Comparison of ENCODE assay signal across 9 cellular contexts in the genomic region with DNA sequence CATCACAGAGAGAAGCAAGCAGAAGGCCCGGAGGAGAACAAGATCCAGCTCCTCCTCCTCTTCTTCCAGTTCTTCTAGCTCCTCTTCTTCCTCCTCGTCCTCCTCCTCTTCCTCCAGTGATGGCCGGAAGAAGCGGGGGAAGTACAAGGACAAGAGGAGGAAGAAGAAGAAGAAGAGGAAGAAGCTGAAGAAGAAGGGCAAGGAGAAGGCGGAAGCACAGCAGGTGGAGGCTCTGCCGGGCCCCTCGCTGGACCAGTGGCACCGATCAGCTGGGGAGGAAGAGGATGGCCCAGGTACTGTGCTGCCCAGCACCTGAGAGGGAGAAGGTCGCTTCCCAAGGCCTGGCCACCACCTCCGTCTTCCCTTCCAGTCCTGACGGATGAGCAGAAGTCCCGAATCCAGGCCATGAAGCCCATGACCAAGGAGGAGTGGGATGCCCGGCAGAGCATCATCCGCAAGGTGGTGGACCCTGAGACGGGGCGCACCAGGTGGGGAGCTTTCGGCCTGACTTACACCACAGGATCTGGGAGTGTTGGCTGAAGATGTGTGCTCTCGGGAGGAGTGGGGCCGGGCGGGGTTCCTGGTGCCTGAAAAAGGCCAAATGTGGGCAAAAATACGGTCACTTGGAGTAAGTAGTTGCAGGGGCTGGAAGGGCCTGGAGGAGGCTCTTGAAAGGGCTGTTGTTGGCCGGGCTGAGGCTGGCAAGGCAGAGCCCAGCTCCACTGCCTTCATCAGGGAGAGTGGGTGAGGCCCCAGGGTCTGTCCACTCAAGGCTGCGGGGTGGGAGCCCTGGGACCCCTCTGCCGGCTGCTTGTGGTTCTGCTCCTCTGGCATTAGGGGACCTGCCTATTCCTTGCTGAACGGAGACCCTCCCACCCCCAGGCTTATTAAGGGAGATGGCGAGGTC. TPM values are rescaled to one million over a fixed set of nuclear protein-coding genes. Genes with fewer than 3 reads are reported as not detected.
DNase-seq lines count a peak whose midpoint lies in the region; ATAC-seq, FAIRE-seq and TF ChIP-seq lines count a peak whose summit lies in the region.
"Had no signal": no experiment of that assay in that cellular context is flagged by ENCODE, and none has a peak within 500 bp of the region (broad histone marks: within the 10 kb centered on the region; RNA-seq: fewer than 3 reads in every experiment).

No MANE protein-coding gene starts in this region.

- H3K4me2 ChIP-seq in HepG2 (ENCODE audit: low read depth, low read length): peak overlapping the region; percentile 96

- no peaks in the 10 kb centered on the region for H3K27me3 Mint-ChIP-seq in activated naive CD4-positive, alpha-beta T cell treated with anti-CD3 and anti-CD28 coated beads, Interleukin-2, amount 10 ng/mL, durations not matched to agents 7 days and 5 days
- no peaks in the 10 kb centered on the region for H3K27me3 Mint-ChIP-seq in activated naive CD8-positive, alpha-beta T cell treated with anti-CD3 and anti-CD28 coated beads, Interleukin-2, amount 10 ng/mL, durations not matched to agents 7 days and 5 days

- H3K4me1 ChIP-seq in HepG2 (ENCODE audit: insufficient read depth, low read length): peaks cover 70% of the 10 kb centered on the region
- H3K4me1 ChIP-seq in tibial artery: peaks cover 11 to 81% (median 74%) of the 10 kb centered on the region in 4 donors

- TF ChIP-seq CTCF in HepG2 (CRISPR knock-in tag; IDR thresholded peaks at IDR 0.05) (no peak), tibial artery (IDR thresholded peaks at IDR 0.05) (no peak)

- peaks cover 34% of the 10 kb centered on the region for H3K79me2 ChIP-seq in HepG2 (ENCODE audit: insufficient read depth, low read length)

- H3K27me3 ChIP-seq in HepG2 (ENCODE audit: control insufficient read depth in 1 of 2, insufficient read depth in 2 of 2, low read length in 2 of 2): no peaks in the 10 kb centered on the region; a peak in 1 of 5 replicates
- H3K27me3 ChIP-seq in tibial artery: no peaks in the 10 kb centered on the region

- H3K27ac ChIP-seq in HepG2 (ENCODE audit: extremely low read length, insufficient read depth, low read length) (peak overlapping the region; percentile 93), tibial artery (peak overlapping the region; percentile 96 to 98)

- H3K36me3 ChIP-seq in HepG2 (replicated peaks in 1 of 2; ENCODE audit: control insufficient read depth in 1 of 2, insufficient read depth in 2 of 2, low read length in 2 of 2) (peaks cover 4 to 18% of the 10 kb centered on the region in 2 experiments; a peak in 4 of 5 replicates), tibial artery (peaks cover 0 to 44% (median 18%) of the 10 kb centered on the region in 3 donors)

- no peaks in the 10 kb centered on the region for H4K20me1 ChIP-seq in HepG2 (ENCODE audit: insufficient read depth, low read length)

- H3K9me3 ChIP-seq in HepG2 (ENCODE audit: low read length) (no peaks in the 10 kb centered on the region), tibial artery (no peaks in the 10 kb centered on the region)

- no peak for ATAC-seq in activated naive CD8-positive, alpha-beta T cell treated with anti-CD3 and anti-CD28 coated beads, Interleukin-2, amount 10 ng/mL, durations not matched to agents 7 days and 5 days (ENCODE audit: low read depth)
- ATAC-seq in HepG2 (no peak), HG02973 (IDR thresholded peaks at IDR 0.05; ENCODE audit: unreplicated experiment) (no peak)

- intact Hi-C loops in HepG2 (cut with micrococcal nuclease; ENCODE audit: unreplicated experiment) (loop anchor here (5.0 kb wide), 1 partner anchor 250 kb away; a partner anchor contains a TSS), tibial artery (cut with DNase I; ENCODE audit: low total_unique reads) (loop anchor here (10.0 kb wide), 1 partner anchor 163 kb away; no protein-coding TSS in a partner anchor)

- no TSS peak for BruUV-seq in HepG2 (replicated peaks; lab: Mats Ljungman, UMichigan)

- WGBS in HepG2 (ENCODE audit: low lambda C conversion rate): 79% methylated on average over 23 of the region's 26 CpGs

- no peak overlapping the region for H2AFZ ChIP-seq in HepG2 (ENCODE audit: low read length)

- TF ChIP-seq EP300 in HepG2 (IDR thresholded peaks at IDR 0.05; ENCODE audit: low read depth in 2 of 2, low read length in 2 of 2): no peak
- TF ChIP-seq EP300 in HepG2 (CRISPR knock-in tag; IDR thresholded peaks at IDR 0.05; ENCODE audit: borderline replicate concordance): no peak

- TF ChIP-seq RAD21 in HepG2 (CRISPR knock-in tag; IDR thresholded peaks at IDR 0.05): no peak

- peak overlapping the region; percentile 87 to 99 (median 97) for H3K4me3 ChIP-seq in HepG2 (replicated peaks in 1 of 3; ENCODE audit: insufficient read depth in 1 of 3, low read depth in 2 of 3, low read length in 3 of 3)
- H3K4me3 ChIP-seq in tibial artery: peak overlapping the region; percentile 78 to 100

- peaks cover 30% of the 10 kb centered on the region for H3K36me3 Mint-ChIP-seq in activated naive CD4-positive, alpha-beta T cell treated with anti-CD3 and anti-CD28 coated beads, Interleukin-2, amount 10 ng/mL, durations not matched to agents 7 days and 5 days
- H3K36me3 Mint-ChIP-seq in activated naive CD8-positive, alpha-beta T cell treated with anti-CD3 and anti-CD28 coated beads, Interleukin-2, amount 10 ng/mL, durations not matched to agents 7 days and 5 days: peaks cover 7% of the 10 kb centered on the region

- no peaks in the 10 kb centered on the region for H3K9me3 Mint-ChIP-seq in activated naive CD4-positive, alpha-beta T cell treated with anti-CD3 and anti-CD28 coated beads, Interleukin-2, amount 10 ng/mL, durations not matched to agents 7 days and 5 days
- no peaks in the 10 kb centered on the region for H3K9me3 Mint-ChIP-seq in activated naive CD8-positive, alpha-beta T cell treated with anti-CD3 and anti-CD28 coated beads, Interleukin-2, amount 10 ng/mL, durations not matched to agents 7 days and 5 days

- POLR2A ChIA-PET in activated naive CD8-positive, alpha-beta T cell treated with anti-CD3 and anti-CD28 coated beads, Interleukin-2, amount 10 ng/mL, durations not matched to agents 7 days and 5 days (lab: Charles Lee): interaction anchor here (0.9 to 2.6 kb wide), 4 partner anchors 12 to 251 kb away, joined by 3 to 14 read pairs (median 4); no protein-coding TSS in a partner anchor
- POLR2A ChIA-PET in HepG2 (lab: Yijun Ruan, JAX): interaction anchor here (0.6 to 5.0 kb wide), 5 partner anchors 7 to 251 kb away, joined by 3 to 49 read pairs (median 4); a partner anchor contains a TSS

- peak overlapping the region; percentile 90 for H3K4me3 Mint-ChIP-seq in activated naive CD4-positive, alpha-beta T cell treated with anti-CD3 and anti-CD28 coated beads, Interleukin-2, amount 10 ng/mL, durations not matched to agents 7 days and 5 days
- peak overlapping the region; percentile 93 for H3K4me3 Mint-ChIP-seq in activated naive CD8-positive, alpha-beta T cell treated with anti-CD3 and anti-CD28 coated beads, Interleukin-2, amount 10 ng/mL, durations not matched to agents 7 days and 5 days

- in situ Hi-C loops in HepG2 (cut with HindIII; ENCODE audit: extremely low pct_ligation_motif_present, low pct_unique_long_range_greater_than_20kb): no loop called here

- CTCF ChIA-PET in activated naive CD4-positive, alpha-beta T cell treated with anti-CD3 and anti-CD28 coated beads, Interleukin-2, amount 10 ng/mL, durations not matched to agents 7 days and 5 days (lab: Charles Lee): interaction anchor here (1.1 to 1.6 kb wide), 3 partner anchors 8 to 256 kb away, joined by 3 to 4 read pairs (median 4); no protein-coding TSS in a partner anchor
- CTCF ChIA-PET in HepG2 (lab: Yijun Ruan, JAX; ENCODE audit: low intra/inter-chr PET ratio, low total read pairs): no interaction called here

- peak overlapping the region; percentile 84 for H3K27ac Mint-ChIP-seq in activated naive CD4-positive, alpha-beta T cell treated with anti-CD3 and anti-CD28 coated beads, Interleukin-2, amount 10 ng/mL, durations not matched to agents 7 days and 5 days
- H3K27ac Mint-ChIP-seq in activated naive CD8-positive, alpha-beta T cell treated with anti-CD3 and anti-CD28 coated beads, Interleukin-2, amount 10 ng/mL, durations not matched to agents 7 days and 5 days: peak overlapping the region; percentile 84

- no peak for FAIRE-seq in HepG2 (lab: Jason Lieb, UNC)

- DNase-seq in activated naive CD4-positive, alpha-beta T cell treated with anti-CD3 and anti-CD28 coated beads, Interleukin-2, amount 10 ng/mL, durations not matched to agents 7 days and 5 days: no peak
- DNase-seq in activated naive CD4-positive, alpha-beta T cell treated with Interleukin-2 at 50 U/mL for 16 hours: no peak
- peak; percentile 35 for DNase-seq in activated naive CD8-positive, alpha-beta T cell treated with anti-CD3 and anti-CD28 coated beads, Interleukin-2, amount 10 ng/mL, durations not matched to agents 7 days and 5 days
- DNase-seq in HepG2 (ENCODE audit: low spot score) (no peak), tibial artery (peak in 1 of 2 donors; percentile 66), GM19238 (ENCODE audit: insufficient read length, low spot score) (no peak)
- DNase-seq in activated CD4-positive, alpha-beta T cell treated with anti-CD3 and anti-CD28 coated beads for 1 hour: no peak
- DNase-seq: GDM1 had no signal

- TF ChIP-seq POLR2A in HepG2 (IDR thresholded peaks at IDR 0.05; ENCODE audit: insufficient read depth in 1 of 2, low read depth in 2 of 2, low read length in 2 of 2): no peak

- H3K9ac ChIP-seq in HepG2 (ENCODE audit: insufficient read depth, low read depth, low read length): peak overlapping the region; percentile 94

- peaks cover 63% of the 10 kb centered on the region for H3K4me1 Mint-ChIP-seq in activated naive CD4-positive, alpha-beta T cell treated with anti-CD3 and anti-CD28 coated beads, Interleukin-2, amount 10 ng/mL, durations not matched to agents 7 days and 5 days
- peaks cover 34% of the 10 kb centered on the region for H3K4me1 Mint-ChIP-seq in activated naive CD8-positive, alpha-beta T cell treated with anti-CD3 and anti-CD28 coated beads, Interleukin-2, amount 10 ng/mL, durations not matched to agents 7 days and 5 days

RNA-seq across cellular contexts. Expression of a gene that starts 1.4 kb away (rescaled TPM):
- total RNA-seq in activated naive CD8-positive, alpha-beta T cell treated with anti-CD3 and anti-CD28 coated beads, Interleukin-2, amount 10 ng/mL, durations not matched to agents 7 days and 5 days: 100 to 1,000 TPM; 204 to 211 TPM
- 178 and 220 TPM in 2 replicates for total RNA-seq in HepG2 (2016; rRNA removed; fragmentation: Illumina TruSeq; extraction: Trizol)
- 710 and 791 TPM in 2 replicates for total RNA-seq in HepG2 (2016; cell fraction: cytosol; rRNA removed; fragmentation: Illumina TruSeq; extraction: Trizol; ENCODE audit: low read depth)
- total RNA-seq in HepG2 (2016; cell fraction: insoluble cytoplasmic fraction; rRNA removed; fragmentation: Illumina TruSeq; extraction: Trizol): 169 and 227 TPM in 2 replicates
- 491 and 557 TPM in 2 replicates for total RNA-seq in HepG2 (2016; cell fraction: membrane; rRNA removed; fragmentation: Illumina TruSeq; extraction: Trizol)
- 80.1 and 103 TPM in 2 replicates for total RNA-seq in HepG2 (2016; cell fraction: nucleus; rRNA removed; fragmentation: Illumina TruSeq; extraction: Trizol)
- polyA plus RNA-seq in HepG2 (2011; rRNA removed): 155 and 179 TPM in 2 replicates
- polyA plus RNA-seq in HepG2 (2011; cell fraction: cytosol; rRNA removed): 176 and 208 TPM in 2 replicates
- 332 and 368 TPM in 2 replicates for polyA plus RNA-seq in HepG2 (2011; cell fraction: nucleus; rRNA removed)
- polyA plus RNA-seq in HepG2 (2012): 109 and 121 TPM in 2 replicates
- 761 and 860 TPM in 2 replicates for polyA plus RNA-seq in HepG2 (2016; cell fraction: cytosol; fragmentation: Illumina TruSeq; extraction: Trizol; ENCODE audit: low read depth)
- 159 and 186 TPM in 2 replicates for polyA plus RNA-seq in HepG2 (2016; cell fraction: insoluble cytoplasmic fraction; fragmentation: Illumina TruSeq; extraction: Trizol; ENCODE audit: low read depth)
- 440 and 496 TPM in 2 replicates for polyA plus RNA-seq in HepG2 (2016; cell fraction: membrane; fragmentation: Illumina TruSeq; extraction: Trizol; ENCODE audit: low read depth)
- polyA plus RNA-seq in HepG2 (2016; cell fraction: nucleus; fragmentation: Illumina TruSeq; extraction: Trizol; ENCODE audit: insufficient read depth, low read depth): 178 and 189 TPM in 2 replicates
- 30.5 and 34.7 TPM in 2 replicates for polyA minus RNA-seq in HepG2 (2011; rRNA and poly(A)+ RNA removed; ENCODE audit: low replicate concordance)
- polyA minus RNA-seq in HepG2 (2011; cell fraction: cytosol; rRNA and poly(A)+ RNA removed): 30.8 and 31.7 TPM in 2 replicates
- 19.3 and 22.6 TPM in 2 replicates for polyA minus RNA-seq in HepG2 (2011; cell fraction: nucleus; rRNA and poly(A)+ RNA removed)

RNA-seq across cellular contexts. Expression of a gene that starts 6.8 kb away (rescaled TPM):
- total RNA-seq in activated naive CD8-positive, alpha-beta T cell treated with anti-CD3 and anti-CD28 coated beads, Interleukin-2, amount 10 ng/mL, durations not matched to agents 7 days and 5 days: 10 to 100 TPM; 33.8 to 35.5 TPM
- total RNA-seq in HepG2 (2016; rRNA removed; fragmentation: Illumina TruSeq; extraction: Trizol): 10.6 and 14.6 TPM in 2 replicates
- 4.5 and 4.8 TPM in 2 replicates for total RNA-seq in HepG2 (2016; cell fraction: cytosol; rRNA removed; fragmentation: Illumina TruSeq; extraction: Trizol; ENCODE audit: low read depth)
- 12.7 and 14.8 TPM in 2 replicates for total RNA-seq in HepG2 (2016; cell fraction: insoluble cytoplasmic fraction; rRNA removed; fragmentation: Illumina TruSeq; extraction: Trizol)
- 8.7 and 8.8 TPM in 2 replicates for total RNA-seq in HepG2 (2016; cell fraction: membrane; rRNA removed; fragmentation: Illumina TruSeq; extraction: Trizol)
- 11.1 and 14.0 TPM in 2 replicates for total RNA-seq in HepG2 (2016; cell fraction: nucleus; rRNA removed; fragmentation: Illumina TruSeq; extraction: Trizol)
- polyA plus RNA-seq in HepG2 (2011; rRNA removed): 13.2 and 15.5 TPM in 2 replicates
- polyA plus RNA-seq in HepG2 (2011; cell fraction: cytosol; rRNA removed): 10.6 and 23.9 TPM in 2 replicates
- polyA plus RNA-seq in HepG2 (2011; cell fraction: nucleus; rRNA removed): 115 and 150 TPM in 2 replicates
- polyA plus RNA-seq in HepG2 (2012): 6.2 and 7.8 TPM in 2 replicates
- polyA plus RNA-seq in HepG2 (2016; cell fraction: cytosol; fragmentation: Illumina TruSeq; extraction: Trizol; ENCODE audit: low read depth): 7.1 and 7.6 TPM in 2 replicates
- polyA plus RNA-seq in HepG2 (2016; cell fraction: insoluble cytoplasmic fraction; fragmentation: Illumina TruSeq; extraction: Trizol; ENCODE audit: low read depth): 14.3 and 16.0 TPM in 2 replicates
- polyA plus RNA-seq in HepG2 (2016; cell fraction: membrane; fragmentation: Illumina TruSeq; extraction: Trizol; ENCODE audit: low read depth): 10.5 and 12.0 TPM in 2 replicates
- 40.3 and 43.3 TPM in 2 replicates for polyA plus RNA-seq in HepG2 (2016; cell fraction: nucleus; fragmentation: Illumina TruSeq; extraction: Trizol; ENCODE audit: insufficient read depth, low read depth)
- 20.5 and 24.4 TPM in 2 replicates for polyA minus RNA-seq in HepG2 (2011; rRNA and poly(A)+ RNA removed; ENCODE audit: low replicate concordance)
- polyA minus RNA-seq in HepG2 (2011; cell fraction: cytosol; rRNA and poly(A)+ RNA removed): 6.2 and 10.0 TPM in 2 replicates
- 14.0 and 15.5 TPM in 2 replicates for polyA minus RNA-seq in HepG2 (2011; cell fraction: nucleus; rRNA and poly(A)+ RNA removed)

RNA-seq across cellular contexts. Expression of a gene that starts 15.6 kb away (rescaled TPM):
- 1 to 10 TPM; 7.0 to 9.2 TPM for total RNA-seq in activated naive CD8-positive, alpha-beta T cell treated with anti-CD3 and anti-CD28 coated beads, Interleukin-2, amount 10 ng/mL, durations not matched to agents 7 days and 5 days
- total RNA-seq in HepG2 (2016; rRNA removed; fragmentation: Illumina TruSeq; extraction: Trizol): 3.4 and 6.0 TPM in 2 replicates
- 2.0 and 2.1 TPM in 2 replicates for total RNA-seq in HepG2 (2016; cell fraction: cytosol; rRNA removed; fragmentation: Illumina TruSeq; extraction: Trizol; ENCODE audit: low read depth)
- 3.8 and 6.2 TPM in 2 replicates for total RNA-seq in HepG2 (2016; cell fraction: insoluble cytoplasmic fraction; rRNA removed; fragmentation: Illumina TruSeq; extraction: Trizol)
- 4.2 and 4.6 TPM in 2 replicates for total RNA-seq in HepG2 (2016; cell fraction: membrane; rRNA removed; fragmentation: Illumina TruSeq; extraction: Trizol)
- total RNA-seq in HepG2 (2016; cell fraction: nucleus; rRNA removed; fragmentation: Illumina TruSeq; extraction: Trizol): 7.6 and 8.0 TPM in 2 replicates
- polyA plus RNA-seq in HepG2 (2011; rRNA removed): 4.8 and 5.1 TPM in 2 replicates
- 2.5 and 4.1 TPM in 2 replicates for polyA plus RNA-seq in HepG2 (2011; cell fraction: cytosol; rRNA removed)
- 9.9 and 12.0 TPM in 2 replicates for polyA plus RNA-seq in HepG2 (2011; cell fraction: nucleus; rRNA removed)
- polyA plus RNA-seq in HepG2 (2012): 2.4 and 3.6 TPM in 2 replicates
- polyA plus RNA-seq in HepG2 (2016; cell fraction: cytosol; fragmentation: Illumina TruSeq; extraction: Trizol; ENCODE audit: low read depth): 0.78 and 1.3 TPM in 2 replicates
- polyA plus RNA-seq in HepG2 (2016; cell fraction: insoluble cytoplasmic fraction; fragmentation: Illumina TruSeq; extraction: Trizol; ENCODE audit: low read depth): 2.3 and 4.0 TPM in 2 replicates
- 1.7 and 2.1 TPM in 2 replicates for polyA plus RNA-seq in HepG2 (2016; cell fraction: membrane; fragmentation: Illumina TruSeq; extraction: Trizol; ENCODE audit: low read depth)
- polyA plus RNA-seq in HepG2 (2016; cell fraction: nucleus; fragmentation: Illumina TruSeq; extraction: Trizol; ENCODE audit: insufficient read depth, low read depth): 12.6 and 14.0 TPM in 2 replicates
- polyA minus RNA-seq in HepG2 (2011; rRNA and poly(A)+ RNA removed; ENCODE audit: low replicate concordance): 16.7 and 18.1 TPM in 2 replicates
- 4.4 and 4.7 TPM in 2 replicates for polyA minus RNA-seq in HepG2 (2011; cell fraction: cytosol; rRNA and poly(A)+ RNA removed)
- 9.8 and 10.9 TPM in 2 replicates for polyA minus RNA-seq in HepG2 (2011; cell fraction: nucleus; rRNA and poly(A)+ RNA removed)
